13 cellular contexts compared by ENCODE assay signal in the genomic region with DNA sequence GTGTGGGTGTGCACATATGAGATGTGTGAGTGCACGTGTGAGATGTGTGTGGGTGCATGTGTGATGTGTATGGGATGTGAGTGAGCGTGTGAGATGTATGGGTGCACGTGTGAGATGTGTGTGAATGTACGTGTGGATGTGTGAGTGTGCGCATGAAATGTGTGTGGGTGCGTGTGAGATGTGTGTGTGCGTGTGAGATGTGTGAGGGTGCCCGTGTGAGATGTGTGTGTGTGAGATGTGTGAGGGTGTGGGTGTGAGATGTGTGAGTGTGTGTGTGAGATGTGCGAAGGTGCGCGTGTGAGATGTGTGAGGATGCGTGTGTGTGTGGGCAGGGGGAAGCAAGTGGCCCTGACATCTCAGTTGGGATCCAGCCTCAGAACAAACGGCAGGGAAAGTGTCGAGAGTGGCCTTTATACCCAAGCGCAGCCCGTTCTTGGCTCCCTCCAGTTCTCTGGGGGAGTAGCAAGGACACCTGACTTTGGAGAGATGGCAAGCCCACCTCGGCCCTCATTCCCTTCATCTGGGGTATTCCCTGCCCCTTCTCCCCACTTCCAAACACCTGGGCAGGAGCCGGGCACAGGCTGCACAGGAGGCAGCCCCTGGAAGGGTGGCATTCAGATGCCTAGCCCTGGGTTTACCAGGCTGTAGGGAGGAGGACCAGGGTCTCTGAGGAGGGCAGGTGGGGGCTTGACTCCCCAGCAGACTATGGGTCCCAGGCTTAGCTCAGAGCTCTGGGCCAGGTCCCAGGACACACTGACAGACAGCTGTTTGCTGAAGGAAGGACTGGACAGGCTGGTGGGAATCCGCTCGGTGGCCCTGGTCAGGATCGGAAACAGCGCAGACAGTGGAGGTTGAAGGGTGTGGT. TPM values are rescaled to one million over a fixed set of nuclear protein-coding genes. Genes with fewer than 3 reads are reported as not detected.
DNase-seq lines count a peak whose midpoint lies in the region; ATAC-seq and TF ChIP-seq lines count a peak whose summit lies in the region.
"Had no signal": no experiment of that assay in that cellular context is flagged by ENCODE, and none has a peak within 500 bp of the region (broad histone marks: within the 10 kb centered on the region; RNA-seq: fewer than 3 reads in every experiment).

No MANE protein-coding gene starts in this region.

- peaks cover 38 to 51% of the 10 kb centered on the region in 2 donors for H3K4me1 ChIP-seq in gastrocnemius medialis

- H3K27ac ChIP-seq in C4-2B: peak overlapping the region; percentile 85
- peak overlapping the region; percentile 4 for H3K27ac ChIP-seq in angular gyrus (ENCODE audit: low read depth, low read length)
- peak overlapping the region; percentile 33 for H3K27ac ChIP-seq in layer of hippocampus (ENCODE audit: low read depth, low read length)
- peak overlapping the region; percentile 60 to 68 (median 66) for H3K27ac ChIP-seq in gastrocnemius medialis
- H3K27ac ChIP-seq in caudate nucleus (ENCODE audit: low read depth, low read length): no peak overlapping the region

- H3K4me3 ChIP-seq in gastrocnemius medialis: peak overlapping the region in 1 of 4 donors; percentile 1

- DNase-seq in gastrocnemius medialis (no peak), T1000 (lab: John Stamatoyannopoulos, UW) (no peak), caudate nucleus (lab: John Stamatoyannopoulos, UW) (no peak)
- DNase-seq in effector CD8-positive, alpha-beta T cell (lab: John Stamatoyannopoulos, UW): no peak
- DNase-seq: activated CD4-positive, alpha-beta T cell treated with anti-CD3 and anti-CD28 coated beads, Interleukin-2, amount 50 U/mL, for 1 hour; activated naive CD4-positive, alpha-beta T cell treated with anti-CD3 and anti-CD28 coated beads, Interleukin-2, amount 50 U/mL, for 16 hours; NCI-H2107; nephron progenitor cell had no signal

- TF ChIP-seq CTCF in C4-2B (conservative IDR thresholded peaks at IDR 0.05) (no peak), gastrocnemius medialis (IDR thresholded peaks at IDR 0.05 in 4 of 5, conservative IDR thresholded peaks at IDR 0.05 in 1 of 5) (no peak)

- no peak for TF ChIP-seq POLR2A in gastrocnemius medialis (IDR thresholded peaks at IDR 0.05)

- ATAC-seq in gastrocnemius medialis (peak; percentile 3 to 6), HG02642 (IDR thresholded peaks at IDR 0.05; ENCODE audit: poor library complexity, unreplicated experiment) (no peak)
- ATAC-seq: T-cell had no signal

- no peaks in the 10 kb centered on the region for H3K27me3 ChIP-seq in layer of hippocampus (ENCODE audit: control insufficient read depth, insufficient read depth, low read length)
- H3K27me3 ChIP-seq in gastrocnemius medialis: no peaks in the 10 kb centered on the region

- intact Hi-C loops in gastrocnemius medialis (cut with DNase I; ENCODE audit: low total_unique reads): no loop called here

- H3K36me3 ChIP-seq in gastrocnemius medialis: no peaks in the 10 kb centered on the region

- H3K9me3 ChIP-seq in gastrocnemius medialis: no peaks in the 10 kb centered on the region

- in situ Hi-C loops in gastrocnemius medialis (cut with MboI; ENCODE audit: low sequenced_read_pairs in 4 of 4): loop anchor here in 2 of 4 donors (5.0 to 10.0 kb wide), 2 partner anchors 88 to 106 kb away; no protein-coding TSS in a partner anchor

RNA-seq across cellular contexts. Expression of a gene that starts 31.6 kb away (rescaled TPM):
- total RNA-seq in gastrocnemius medialis: 10 to 100 TPM; 39.1 to 82.1 (median 67.9) TPM
